Comparison of ENCODE assay signal across 15 cellular contexts in genomic region chr3:179948740-179949139, GRCh38.
"Had no signal": no experiment of that assay in that cellular context is flagged by ENCODE, and none has a peak within 500 bp of the region (broad histone marks: within the 10 kb centered on the region; RNA-seq: fewer than 3 reads in every experiment).

No MANE protein-coding gene starts in this region.

- H3K9me3 ChIP-seq: left ventricle myocardium inferior, psoas muscle, sigmoid colon, suprapubic skin, upper lobe of right lung had no signal

- H3K4me3 ChIP-seq: left ventricle myocardium inferior, psoas muscle, sigmoid colon, suprapubic skin, upper lobe of right lung had no signal

- DNase-seq: activated effector memory CD4-positive, alpha-beta T cell treated with Interleukin-2 at 50 U/mL for 16 hours; activated T-cell treated with anti-CD3 and anti-CD28 coated beads, Interleukin-2, amount 50 U/mL, for 24 hours; central memory CD4-positive, alpha-beta T cell; cortex of kidney; effector memory CD4-positive, alpha-beta T cell; kidney; left ventricle myocardium inferior; natural killer cell; occipital lobe; psoas muscle; sigmoid colon; stimulated activated CD4-positive, alpha-beta T cell treated with anti-CD3 and anti-CD28 coated beads, Interleukin-2, amount 100 ng/mL, for 24 hours; stimulated activated naive CD4-positive, alpha-beta T cell; upper lobe of right lung had no signal

- H3K27ac ChIP-seq: left ventricle myocardium inferior, psoas muscle, sigmoid colon, suprapubic skin, upper lobe of right lung had no signal

- H3K36me3 ChIP-seq: left ventricle myocardium inferior, sigmoid colon, suprapubic skin, upper lobe of right lung had no signal

- H3K27me3 ChIP-seq: sigmoid colon, upper lobe of right lung had no signal
